In the genomic region with DNA sequence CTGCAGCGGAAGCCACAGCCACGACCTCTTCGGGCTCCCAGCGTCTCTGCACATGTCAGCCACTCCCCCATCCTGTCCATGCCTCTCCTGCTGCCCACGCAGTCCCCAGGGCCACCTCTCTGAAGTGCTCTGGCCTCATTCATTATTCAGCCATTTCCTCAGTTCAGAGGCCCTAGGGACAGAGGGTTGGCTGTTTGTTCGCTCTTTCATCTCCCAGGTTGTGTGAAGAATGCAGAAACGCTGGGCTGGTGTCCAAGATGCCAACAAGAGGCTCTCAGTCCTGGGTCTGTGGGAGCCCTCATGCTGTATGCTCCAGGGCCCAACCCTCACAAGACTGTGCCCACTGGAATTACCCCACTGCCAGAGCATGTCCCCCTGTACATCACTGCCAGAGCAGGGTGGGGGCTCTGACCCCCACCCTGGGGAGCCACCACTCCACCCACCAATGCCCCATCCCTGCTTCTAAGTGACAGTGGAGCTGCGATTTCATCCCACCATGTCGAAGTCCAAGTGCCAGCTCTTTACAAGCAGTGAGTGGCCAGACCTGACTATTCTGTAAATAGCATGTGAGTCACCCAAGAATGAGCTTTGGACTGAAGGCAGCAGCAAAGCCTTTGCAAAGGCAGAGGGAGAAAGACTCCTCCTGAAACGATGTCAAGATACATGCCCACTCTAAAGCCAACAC, we compare ENCODE assay signal across 10 cellular contexts.
A peak's percentile ranks its signal among the peaks of the same experiment; 100 is the strongest.
DNase-seq lines count a peak whose midpoint lies in the region; ATAC-seq and TF ChIP-seq lines count a peak whose summit lies in the region.
"Had no signal": no experiment of that assay in that cellular context is flagged by ENCODE, and none has a peak within 500 bp of the region (broad histone marks: within the 10 kb centered on the region; RNA-seq: fewer than 3 reads in every experiment).

No MANE protein-coding gene starts in this region.

- intact Hi-C loops in Panc1 (cut with micrococcal nuclease; ENCODE audit: unreplicated experiment) (no loop called here), head of caudate nucleus (cut with DNase I) (no loop called here), psoas muscle (cut with DNase I) (no loop called here)

- no TSS peak for BruUV-seq in Panc1 (replicated peaks; lab: Mats Ljungman, UMichigan)

- H3K27me3 ChIP-seq in Panc1 (ENCODE audit: control insufficient read depth, insufficient read depth, low read length) (no peaks in the 10 kb centered on the region; the same call in 1 of the 2 replicates), psoas muscle (ENCODE audit: insufficient read depth in 3 of 3, low read length in 2 of 3) (no peaks in the 10 kb centered on the region)

- no peak overlapping the region for H3K27ac ChIP-seq in Panc1 (ENCODE audit: low read length)
- H3K27ac ChIP-seq in psoas muscle: peak overlapping the region; percentile 41
- H3K27ac ChIP-seq: VCaP had no signal

- no peaks in the 10 kb centered on the region; the same call in 1 of the 2 replicates for H3K4me1 ChIP-seq in Panc1 (ENCODE audit: control insufficient read depth, insufficient read depth, low read length)
- peaks cover 6% of the 10 kb centered on the region for H3K4me1 ChIP-seq in psoas muscle

- TF ChIP-seq CTCF in Panc1 (IDR thresholded peaks at IDR 0.05) (no peak), psoas muscle (IDR thresholded peaks at IDR 0.05) (no peak)

- POLR2A ChIA-PET in Panc1 (lab: Charles Lee): no interaction called here

- 25 to 41% (median 37%) methylated on average over 10 of the region's 10 CpGs for WGBS in psoas muscle, 3 donors

- in situ Hi-C loops in G401 (cut with HindIII; ENCODE audit: low sequenced_read_pairs): no loop called here
- in situ Hi-C loops in Panc1 (cut with HindIII; ENCODE audit: low pct_unique_long_range_greater_than_20kb, low sequenced_read_pairs): no loop called here

- H3K9me3 ChIP-seq in Panc1 (ENCODE audit: control insufficient read depth, insufficient read depth, low read depth, low read length): no peaks in the 10 kb centered on the region
- H3K9me3 ChIP-seq in psoas muscle: no peaks in the 10 kb centered on the region

- H3K4me3 ChIP-seq in Panc1 (ENCODE audit: low read depth in 2 of 2, low read length in 2 of 2) (no peak overlapping the region), psoas muscle (no peak overlapping the region)

- ATAC-seq in Panc1 (peak; percentile 68), psoas muscle (peak; percentile 91 to 99 (median 96))
- ATAC-seq: esophagus mucosa had no signal

- DNase-seq in G401 (ENCODE audit: low spot score): peak; percentile 33
- no peak for DNase-seq in Panc1 (ENCODE audit: low read depth, low spot score)
- DNase-seq in head of caudate nucleus: peak; percentile 5 to 82 (median 58)
- no peak for DNase-seq in psoas muscle
- no peak for DNase-seq in SKM-1 (lab: John Stamatoyannopoulos, UW; ENCODE audit: unreplicated experiment)
- DNase-seq in NCI-H2171 (lab: John Stamatoyannopoulos, UW): no peak
- DNase-seq in iPS-NIHi7 (ENCODE audit: extremely low spot score): no peak
- DNase-seq in NCI-H510A (lab: John Stamatoyannopoulos, UW): no peak

- H3K36me3 ChIP-seq in Panc1 (ENCODE audit: control insufficient read depth, insufficient read depth, low read length) (no peaks in the 10 kb centered on the region), psoas muscle (ENCODE audit: insufficient read depth in 1 of 2, low read depth in 1 of 2) (no peaks in the 10 kb centered on the region)

- CTCF ChIA-PET in Panc1 (lab: Charles Lee): no interaction called here

Comparison
In these comparisons a context has a peak if more than half of its experiments do, and no peak if none do; other contexts are left out.
1. DNase-seq: peak in G401 (single experiment) and head of caudate nucleus (42 of 42); none in Panc1 (single experiment), psoas muscle (0 of 2), SKM-1 (single experiment), NCI-H2171 (single experiment), iPS-NIHi7 (single experiment) and NCI-H510A (single experiment).